ENCODE assay signal across 9 cellular contexts in the genomic region with DNA sequence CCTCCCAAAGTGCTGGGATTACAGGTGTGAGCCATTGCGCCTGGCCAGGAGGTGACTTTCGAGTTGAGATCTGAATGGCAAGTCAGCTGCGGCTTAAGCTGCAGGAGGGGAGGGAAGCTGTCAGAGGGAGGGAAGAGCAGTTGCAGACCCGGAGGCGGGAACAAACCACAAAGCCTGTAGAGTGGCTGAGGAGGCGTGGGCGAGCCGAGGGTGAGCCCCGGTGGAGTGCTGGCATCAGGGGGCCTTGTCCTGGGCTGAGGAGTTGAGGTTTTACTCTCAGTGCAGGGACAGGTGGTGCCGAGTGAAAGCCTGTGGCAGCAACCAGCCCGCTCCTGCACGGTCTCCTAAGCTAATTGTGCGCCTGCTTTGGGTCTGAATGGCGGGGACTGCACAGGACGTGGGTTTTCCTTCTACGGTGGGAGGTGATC. TPM values are rescaled to one million over a fixed set of nuclear protein-coding genes. Genes with fewer than 3 reads are reported as not detected.
DNase-seq lines count a peak whose midpoint lies in the region; ATAC-seq and TF ChIP-seq lines count a peak whose summit lies in the region.
"Had no signal": no experiment of that assay in that cellular context is flagged by ENCODE, and none has a peak within 500 bp of the region (broad histone marks: within the 10 kb centered on the region; RNA-seq: fewer than 3 reads in every experiment).

No MANE protein-coding gene starts in this region.

- 63% methylated on average over 16 of the region's 16 CpGs for WGBS in right cardiac atrium

- H3K27me3 Mint-ChIP-seq in CD4-positive, alpha-beta T cell: no peaks in the 10 kb centered on the region
- no peaks in the 10 kb centered on the region for H3K27me3 Mint-ChIP-seq in central memory CD8-positive, alpha-beta T cell

- H3K4me1 ChIP-seq in right cardiac atrium (ENCODE audit: control insufficient read depth, insufficient read depth, low read length): peaks cover 3% of the 10 kb centered on the region

- no peaks in the 10 kb centered on the region for H3K9me3 ChIP-seq in CD4-positive, alpha-beta T cell (ENCODE audit: control insufficient read depth, low read length)
- H3K9me3 ChIP-seq in right cardiac atrium (ENCODE audit: control insufficient read depth, low read length): no peaks in the 10 kb centered on the region

- H3K9me3 Mint-ChIP-seq in CD4-positive, alpha-beta T cell: no peaks in the 10 kb centered on the region
- no peaks in the 10 kb centered on the region for H3K9me3 Mint-ChIP-seq in central memory CD8-positive, alpha-beta T cell
- H3K9me3 Mint-ChIP-seq: nephron had no signal

- H3K4me3 ChIP-seq in right cardiac atrium (ENCODE audit: low read length): no peak overlapping the region

- no peak overlapping the region for H3K27ac ChIP-seq in CD4-positive, alpha-beta T cell (ENCODE audit: low read depth, low read length)
- no peak overlapping the region for H3K27ac ChIP-seq in right cardiac atrium (ENCODE audit: low read length)

- POLR2A ChIA-PET in CD4-positive, alpha-beta T cell (lab: Charles Lee): interaction anchor here (2.0 kb wide), 1 partner anchor 25 kb away, joined by 13 read pairs; the partner anchor contains the start of gene PPP1R37

- no peaks in the 10 kb centered on the region for H3K27me3 ChIP-seq in CD4-positive, alpha-beta T cell (ENCODE audit: control insufficient read depth, insufficient read depth, low read length)
- no peaks in the 10 kb centered on the region for H3K27me3 ChIP-seq in right cardiac atrium (ENCODE audit: control insufficient read depth, insufficient read depth)

- ATAC-seq in CD4-positive, alpha-beta T cell (ENCODE audit: poor library complexity): peak; percentile 79
- peak; percentile 63 for ATAC-seq in central memory CD8-positive, alpha-beta T cell (replicated peaks; ENCODE audit: extremely low read depth, poor library complexity, severe bottlenecking)
- ATAC-seq in GM21786 (IDR thresholded peaks at IDR 0.05; ENCODE audit: unreplicated experiment): no peak
- ATAC-seq in right cardiac atrium: no peak

- TF ChIP-seq CTCF in CD4-positive, alpha-beta T cell (IDR thresholded peaks at IDR 0.05): no peak

- no peaks in the 10 kb centered on the region for H3K36me3 Mint-ChIP-seq in CD4-positive, alpha-beta T cell (ENCODE audit: low read depth)
- H3K36me3 Mint-ChIP-seq in central memory CD8-positive, alpha-beta T cell (ENCODE audit: insufficient read depth): no peaks in the 10 kb centered on the region

- H3K4me1 Mint-ChIP-seq in CD4-positive, alpha-beta T cell (ENCODE audit: low read depth): peaks cover 60% of the 10 kb centered on the region
- peaks cover 56% of the 10 kb centered on the region for H3K4me1 Mint-ChIP-seq in central memory CD8-positive, alpha-beta T cell

- peak overlapping the region; percentile 76 for H3K4me3 Mint-ChIP-seq in CD4-positive, alpha-beta T cell
- peak overlapping the region; percentile 47 for H3K4me3 Mint-ChIP-seq in central memory CD8-positive, alpha-beta T cell
- H3K4me3 Mint-ChIP-seq: nephron had no signal

- CTCF ChIA-PET in CD4-positive, alpha-beta T cell (lab: Charles Lee): no interaction called here

- peak overlapping the region; percentile 59 for H3K27ac Mint-ChIP-seq in CD4-positive, alpha-beta T cell
- H3K27ac Mint-ChIP-seq in central memory CD8-positive, alpha-beta T cell (ENCODE audit: low read depth): peak overlapping the region; percentile 19

- intact Hi-C loops in CD4-positive, alpha-beta T cell (cut with DNase I, micrococcal nuclease): no loop called here
- intact Hi-C loops in right cardiac atrium (cut with DNase I): no loop called here

- peak in 4 of 10 experiments; percentile 6 to 29 (median 10) for DNase-seq in CD4-positive, alpha-beta T cell
- DNase-seq in HUDEP-2 (lab: John Stamatoyannopoulos, UW; ENCODE audit: unreplicated experiment in 76 of 76) (peak in 55 of 76 experiments; percentile 15 to 86 (median 56)), T-helper 2 cell (peak in 3 of 5 experiments; percentile 10 to 66 (median 35)), epidermal melanocyte (ENCODE audit: insufficient read length, low spot score) (no peak), right cardiac atrium (no peak)
- DNase-seq in central memory CD8-positive, alpha-beta T cell (ENCODE audit: low spot score in 2 of 2): no peak
- DNase-seq in stimulated activated CD8-positive, alpha-beta memory T cell treated with anti-CD3 and anti-CD28 coated beads, Interleukin-4, amount 100 ng/mL, for 24 hours (ENCODE audit: low read depth): peak; percentile 64

RNA-seq across cellular contexts. Expression of gene PPP1R37, which starts 24.2 kb away (rescaled TPM):
- total RNA-seq in CD4-positive, alpha-beta T cell: 10 to 100 TPM; 17.2 to 19.6 TPM
- total RNA-seq in right cardiac atrium: 10 to 100 TPM; 16.5 to 24.9 (median 18.9) TPM
- polyA plus RNA-seq in right cardiac atrium: 23.4 TPM

RNA-seq across cellular contexts. Expression of gene GEMIN7, which starts 38.1 kb away (rescaled TPM):
- 1 to 10 TPM; 4.0 to 4.8 TPM for total RNA-seq in CD4-positive, alpha-beta T cell
- 10 to 100 TPM; 10.9 to 15.0 (median 12.8) TPM for total RNA-seq in right cardiac atrium
- polyA plus RNA-seq in right cardiac atrium: 27.9 TPM

RNA-seq across cellular contexts. Expression of gene ZNF296, which starts 40.9 kb away (rescaled TPM):
- 1 to 10 TPM; 2.0 to 2.4 TPM for total RNA-seq in CD4-positive, alpha-beta T cell
- under 1 TPM in 3 of 4 donors, not detected in 1; 0.25 to 0.35 (median 0.29) TPM for total RNA-seq in right cardiac atrium
- 0.25 TPM for polyA plus RNA-seq in right cardiac atrium

RNA-seq across cellular contexts. Expression of gene NKPD1, which starts 43.6 kb away (rescaled TPM):
- total RNA-seq in CD4-positive, alpha-beta T cell: under 1 TPM; 0.73 to 0.91 TPM
- under 1 TPM in 1 of 4 donors, not detected in 3; 0.06 TPM for total RNA-seq in right cardiac atrium
- polyA plus RNA-seq in right cardiac atrium: 0.07 TPM

Comparison
In these comparisons a context has a peak if more than half of its experiments do, and no peak if none do; other contexts are left out.
1. ATAC-seq: peak in CD4-positive, alpha-beta T cell (single experiment) and central memory CD8-positive, alpha-beta T cell (single experiment); none in GM21786 (single experiment) and right cardiac atrium (0 of 2).
2. DNase-seq: peak in HUDEP-2 (55 of 76), T-helper 2 cell (3 of 5) and stimulated activated CD8-positive, alpha-beta memory T cell treated with anti-CD3 and anti-CD28 coated beads, Interleukin-4, amount 100 ng/mL, for 24 hours (single experiment); none in central memory CD8-positive, alpha-beta T cell (0 of 2), epidermal melanocyte (single experiment) and right cardiac atrium (0 of 3).